In the genomic region with DNA sequence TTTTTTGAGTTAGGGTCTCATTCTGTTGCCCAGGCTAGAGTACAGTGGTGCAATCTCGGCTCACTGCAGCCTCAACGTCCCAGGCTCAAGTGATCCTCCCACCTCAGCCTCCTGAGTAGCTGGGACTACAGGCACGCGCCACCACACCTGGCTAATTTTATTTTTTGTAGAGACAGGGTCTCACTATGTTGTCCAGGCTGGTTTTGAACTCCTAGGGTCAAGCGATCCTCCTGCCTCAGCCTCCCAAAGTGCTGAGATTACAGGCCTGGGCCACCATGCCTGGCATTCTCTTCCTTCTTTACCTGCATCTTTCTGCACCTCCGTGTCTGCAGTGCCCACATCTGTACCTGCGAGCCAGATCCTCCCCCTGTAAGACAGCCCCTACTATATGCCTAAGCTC, we compare ENCODE assay signal across 8 cellular contexts. TPM values are rescaled to one million over a fixed set of nuclear protein-coding genes. Genes with fewer than 3 reads are reported as not detected.
A peak's percentile ranks its signal among the peaks of the same experiment; 100 is the strongest.
DNase-seq lines count a peak whose midpoint lies in the region; ATAC-seq and TF ChIP-seq lines count a peak whose summit lies in the region.
"Not testable (repeated sequence)": the region's sequence is repeated elsewhere in the genome, so short reads cannot be mapped to it uniquely, and the experiment has no call there.

No MANE protein-coding gene starts in this region.

- not testable (repeated sequence) for H3K27ac ChIP-seq in CD4-positive, CD25-positive, alpha-beta regulatory T cell (ENCODE audit: insufficient read depth, low read length, poor library complexity, severe bottlenecking)

- intact Hi-C loops in activated CD4-positive, alpha-beta memory T cell treated with anti-CD3 and anti-CD28 coated beads for 36 hours (cut with micrococcal nuclease): not testable (repeated sequence)

- H3K27me3 ChIP-seq in CD4-positive, CD25-positive, alpha-beta regulatory T cell (ENCODE audit: control insufficient read depth, insufficient read depth, low read length): not testable (repeated sequence)

- ATAC-seq in CD4-positive, CD25-positive, alpha-beta regulatory T cell (ENCODE audit: low read depth in 2 of 2); stimulated activated naive B cell treated with anti-CD40 and anti-IgM and Interleukin-4, amounts not matched to agents 10 μg/mL and 1 μg/mL and 100 μg/mL, for 72 hours (replicated peaks): not testable (repeated sequence)

- peaks cover 59% of the 10 kb centered on the region for H3K27me3 Mint-ChIP-seq in CD4-positive, CD25-positive, alpha-beta regulatory T cell
- not testable (repeated sequence) for H3K27me3 Mint-ChIP-seq in HFFc6 (ENCODE audit: insufficient read depth)
- H3K27me3 Mint-ChIP-seq in activated CD4-positive, alpha-beta memory T cell treated with anti-CD3 and anti-CD28 coated beads for 36 hours: peaks cover 18% of the 10 kb centered on the region
- H3K27me3 Mint-ChIP-seq in activated naive CD4-positive, alpha-beta T cell treated with anti-CD3 and anti-CD28 coated beads, Interleukin-2, amount 10 ng/mL, durations not matched to agents 7 days and 5 days: peaks cover 93% of the 10 kb centered on the region
- peaks cover 16% of the 10 kb centered on the region for H3K27me3 Mint-ChIP-seq in brain
- H3K27me3 Mint-ChIP-seq in immature natural killer cell (ENCODE audit: low read depth in 3 of 3): peaks cover 15 to 25% (median 17%) of the 10 kb centered on the region in 3 donors
- peaks cover 44% of the 10 kb centered on the region for H3K27me3 Mint-ChIP-seq in nephron (ENCODE audit: low read depth)
- peaks cover 31 to 61% of the 10 kb centered on the region in 2 donors for H3K27me3 Mint-ChIP-seq in stimulated activated naive B cell treated with anti-CD40 and anti-IgM and Interleukin-4, amounts not matched to agents 10 μg/mL and 1 μg/mL and 100 μg/mL, for 72 hours

- POLR2A ChIA-PET in activated CD4-positive, alpha-beta memory T cell treated with anti-CD3 and anti-CD28 coated beads for 36 hours (lab: Charles Lee): not testable (repeated sequence)

- H3K27ac Mint-ChIP-seq in CD4-positive, CD25-positive, alpha-beta regulatory T cell: peak overlapping the region in 1 of 3 donors; percentile 81
- H3K27ac Mint-ChIP-seq in HFFc6; activated CD4-positive, alpha-beta memory T cell treated with anti-CD3 and anti-CD28 coated beads for 36 hours; activated naive CD4-positive, alpha-beta T cell treated with anti-CD3 and anti-CD28 coated beads, Interleukin-2, amount 10 ng/mL, durations not matched to agents 7 days and 5 days; immature natural killer cell; nephron: not testable (repeated sequence)
- H3K27ac Mint-ChIP-seq in brain: peak overlapping the region; percentile 32 to 92 (median 83)
- peak overlapping the region; percentile 15 for H3K27ac Mint-ChIP-seq in stimulated activated naive B cell treated with anti-CD40 and anti-IgM and Interleukin-4, amounts not matched to agents 10 μg/mL and 1 μg/mL and 100 μg/mL, for 72 hours

- H3K4me3 Mint-ChIP-seq in CD4-positive, CD25-positive, alpha-beta regulatory T cell: peak overlapping the region in 3 of 4 donors; percentile 9 to 76 (median 55)
- peak overlapping the region; percentile 81 for H3K4me3 Mint-ChIP-seq in HFFc6
- H3K4me3 Mint-ChIP-seq in activated CD4-positive, alpha-beta memory T cell treated with anti-CD3 and anti-CD28 coated beads for 36 hours: peak overlapping the region; percentile 59
- peak overlapping the region; percentile 7 for H3K4me3 Mint-ChIP-seq in activated naive CD4-positive, alpha-beta T cell treated with anti-CD3 and anti-CD28 coated beads, Interleukin-2, amount 10 ng/mL, durations not matched to agents 7 days and 5 days
- H3K4me3 Mint-ChIP-seq in brain: peak overlapping the region; percentile 83 to 96 (median 88)
- H3K4me3 Mint-ChIP-seq in immature natural killer cell: peak overlapping the region in 3 of 5 donors; percentile 1 to 27 (median 21)
- peak overlapping the region; percentile 76 to 88 (median 87) for H3K4me3 Mint-ChIP-seq in nephron
- H3K4me3 Mint-ChIP-seq in stimulated activated naive B cell treated with anti-CD40 and anti-IgM and Interleukin-4, amounts not matched to agents 10 μg/mL and 1 μg/mL and 100 μg/mL, for 72 hours: peak overlapping the region in 1 of 2 donors; percentile 29

- not testable (repeated sequence) for DNase-seq in CD4-positive, CD25-positive, alpha-beta regulatory T cell; HFFc6; activated CD4-positive, alpha-beta memory T cell treated with anti-CD3 and anti-CD28 coated beads for 36 hours; activated naive CD4-positive, alpha-beta T cell treated with anti-CD3 and anti-CD28 coated beads, Interleukin-2, amount 10 ng/mL, durations not matched to agents 7 days and 5 days; immature natural killer cell; stimulated activated naive B cell treated with anti-CD40 and anti-IgM and Interleukin-4, amounts not matched to agents 10 μg/mL and 1 μg/mL and 100 μg/mL, for 72 hours

- peaks cover 0 to 18% (median 4%) of the 10 kb centered on the region in 4 donors for H3K4me1 Mint-ChIP-seq in CD4-positive, CD25-positive, alpha-beta regulatory T cell
- peaks cover 31% of the 10 kb centered on the region for H3K4me1 Mint-ChIP-seq in HFFc6 (ENCODE audit: low read depth)
- H3K4me1 Mint-ChIP-seq in activated CD4-positive, alpha-beta memory T cell treated with anti-CD3 and anti-CD28 coated beads for 36 hours (ENCODE audit: low read depth): peaks cover 14% of the 10 kb centered on the region
- H3K4me1 Mint-ChIP-seq in activated naive CD4-positive, alpha-beta T cell treated with anti-CD3 and anti-CD28 coated beads, Interleukin-2, amount 10 ng/mL, durations not matched to agents 7 days and 5 days: peaks cover 12% of the 10 kb centered on the region
- peaks cover 37% of the 10 kb centered on the region for H3K4me1 Mint-ChIP-seq in brain
- not testable (repeated sequence) for H3K4me1 Mint-ChIP-seq in immature natural killer cell, nephron
- peaks cover 11 to 19% of the 10 kb centered on the region in 2 donors for H3K4me1 Mint-ChIP-seq in stimulated activated naive B cell treated with anti-CD40 and anti-IgM and Interleukin-4, amounts not matched to agents 10 μg/mL and 1 μg/mL and 100 μg/mL, for 72 hours

- H3K36me3 Mint-ChIP-seq in CD4-positive, CD25-positive, alpha-beta regulatory T cell; HFFc6 (ENCODE audit: low read depth); activated CD4-positive, alpha-beta memory T cell treated with anti-CD3 and anti-CD28 coated beads for 36 hours; activated naive CD4-positive, alpha-beta T cell treated with anti-CD3 and anti-CD28 coated beads, Interleukin-2, amount 10 ng/mL, durations not matched to agents 7 days and 5 days; brain; immature natural killer cell; nephron (ENCODE audit: low read depth); stimulated activated naive B cell treated with anti-CD40 and anti-IgM and Interleukin-4, amounts not matched to agents 10 μg/mL and 1 μg/mL and 100 μg/mL, for 72 hours: not testable (repeated sequence)

- not testable (repeated sequence) for H3K9me3 Mint-ChIP-seq in CD4-positive, CD25-positive, alpha-beta regulatory T cell; HFFc6; activated CD4-positive, alpha-beta memory T cell treated with anti-CD3 and anti-CD28 coated beads for 36 hours; activated naive CD4-positive, alpha-beta T cell treated with anti-CD3 and anti-CD28 coated beads, Interleukin-2, amount 10 ng/mL, durations not matched to agents 7 days and 5 days; brain; immature natural killer cell; nephron; stimulated activated naive B cell treated with anti-CD40 and anti-IgM and Interleukin-4, amounts not matched to agents 10 μg/mL and 1 μg/mL and 100 μg/mL, for 72 hours

- H3K4me1 ChIP-seq in CD4-positive, CD25-positive, alpha-beta regulatory T cell (ENCODE audit: control insufficient read depth, insufficient read depth, low read length, poor library complexity, severe bottlenecking): not testable (repeated sequence)

- H3K9me3 ChIP-seq in CD4-positive, CD25-positive, alpha-beta regulatory T cell (ENCODE audit: control insufficient read depth in 2 of 2, low read length in 2 of 2): not testable (repeated sequence)

- H3K36me3 ChIP-seq in CD4-positive, CD25-positive, alpha-beta regulatory T cell (ENCODE audit: control insufficient read depth, insufficient read depth, low read length): not testable (repeated sequence)

- not testable (repeated sequence) for TF ChIP-seq CTCF in HFFc6 (IDR thresholded peaks at IDR 0.05); brain (conservative IDR thresholded peaks at IDR 0.05); nephron (IDR thresholded peaks at IDR 0.05; ENCODE audit: unreplicated experiment in 3 of 3)

- H3K4me3 ChIP-seq in CD4-positive, CD25-positive, alpha-beta regulatory T cell (ENCODE audit: low read depth, low read length): not testable (repeated sequence)

- CTCF ChIA-PET in activated CD4-positive, alpha-beta memory T cell treated with anti-CD3 and anti-CD28 coated beads for 36 hours (lab: Charles Lee): interaction anchor here (1.1 kb wide), 1 partner anchor 70 kb away, joined by 3 read pairs; no protein-coding TSS in a partner anchor
- CTCF ChIA-PET in activated naive CD4-positive, alpha-beta T cell treated with anti-CD3 and anti-CD28 coated beads, Interleukin-2, amount 10 ng/mL, durations not matched to agents 7 days and 5 days (lab: Charles Lee): interaction anchor here (0.8 kb wide), 1 partner anchor 26 kb away, joined by 3 read pairs; the partner anchor contains the start of gene HSD3B7

RNA-seq across cellular contexts. Expression of gene STX1B, which starts 1.4 kb away (rescaled TPM):
- total RNA-seq in CD4-positive, CD25-positive, alpha-beta regulatory T cell: 0.74 TPM
- not detected for polyA plus RNA-seq in CD4-positive, CD25-positive, alpha-beta regulatory T cell
- total RNA-seq in HFFc6 (2021; fragmentation: NEBNext Ultra II Directional; extraction: Animal tissue kit (Norgen Biotek cat#: 25700)): 1 to 10 TPM; 6.7 to 9.9 (median 7.1) TPM
- total RNA-seq in activated CD4-positive, alpha-beta memory T cell treated with anti-CD3 and anti-CD28 coated beads for 36 hours: 1 to 10 TPM in 1 of 2 experiments, under 1 TPM in 1; 0.92 to 1.0 TPM
- polyA plus RNA-seq in brain (ENCODE audit: insufficient read depth, low read depth, low replicate concordance) (38.2 TPM), immature natural killer cell (not detected)

RNA-seq across cellular contexts. Expression of gene STX4, which starts 21.5 kb away (rescaled TPM):
- total RNA-seq in CD4-positive, CD25-positive, alpha-beta regulatory T cell: 80.7 TPM
- 10 to 100 TPM; 19.1 to 28.0 (median 25.0) TPM for polyA plus RNA-seq in CD4-positive, CD25-positive, alpha-beta regulatory T cell
- 10 to 100 TPM; 56.3 to 71.2 (median 64.2) TPM for total RNA-seq in HFFc6 (2021; fragmentation: NEBNext Ultra II Directional; extraction: Animal tissue kit (Norgen Biotek cat#: 25700))
- total RNA-seq in activated CD4-positive, alpha-beta memory T cell treated with anti-CD3 and anti-CD28 coated beads for 36 hours: 10 to 100 TPM; 46.7 to 46.8 TPM
- polyA plus RNA-seq in brain (ENCODE audit: insufficient read depth, low read depth, low replicate concordance): 58.3 TPM
- polyA plus RNA-seq in immature natural killer cell: 10 to 100 TPM; 31.3 to 46.4 (median 33.3) TPM

RNA-seq across cellular contexts. Expression of gene HSD3B7, which starts 26.8 kb away (rescaled TPM):
- not detected for total RNA-seq in CD4-positive, CD25-positive, alpha-beta regulatory T cell
- under 1 TPM in 2 of 4 donors, not detected in 2; 0.07 to 0.31 TPM for polyA plus RNA-seq in CD4-positive, CD25-positive, alpha-beta regulatory T cell
- 10 to 100 TPM; 15.1 to 24.6 (median 18.6) TPM for total RNA-seq in HFFc6 (2021; fragmentation: NEBNext Ultra II Directional; extraction: Animal tissue kit (Norgen Biotek cat#: 25700))
- total RNA-seq in activated CD4-positive, alpha-beta memory T cell treated with anti-CD3 and anti-CD28 coated beads for 36 hours: 1 to 10 TPM; 2.2 TPM
- 7.4 TPM for polyA plus RNA-seq in brain (ENCODE audit: insufficient read depth, low read depth, low replicate concordance)
- not detected for polyA plus RNA-seq in immature natural killer cell

RNA-seq across cellular contexts. Expression of gene SETD1A, which starts 54.3 kb away (rescaled TPM):
- total RNA-seq in CD4-positive, CD25-positive, alpha-beta regulatory T cell: 35.2 TPM
- 1 to 10 TPM in 1 of 4 donors, under 1 TPM in 3; 0.33 to 1.4 (median 0.63) TPM for polyA plus RNA-seq in CD4-positive, CD25-positive, alpha-beta regulatory T cell
- total RNA-seq in HFFc6 (2021; fragmentation: NEBNext Ultra II Directional; extraction: Animal tissue kit (Norgen Biotek cat#: 25700)): 10 to 100 TPM; 13.4 to 15.8 (median 14.4) TPM
- 10 to 100 TPM; 16.4 to 17.4 TPM for total RNA-seq in activated CD4-positive, alpha-beta memory T cell treated with anti-CD3 and anti-CD28 coated beads for 36 hours
- polyA plus RNA-seq in brain (ENCODE audit: insufficient read depth, low read depth, low replicate concordance) (23.0 TPM), immature natural killer cell (1 to 10 TPM in 2 of 3 donors, not detected in 1; 1.8 to 2.4 TPM)

Comparison
In these comparisons a context has a peak if more than half of its experiments do, and no peak if none do; other contexts are left out.
1. RNA of gene HSD3B7, which starts 26.8 kb away (total RNA-seq): 15.1 to 24.6 TPM in HFFc6; 2.2 TPM in activated CD4-positive, alpha-beta memory T cell treated with anti-CD3 and anti-CD28 coated beads for 36 hours and not detected in CD4-positive, CD25-positive, alpha-beta regulatory T cell (single experiment); every median in the first group is over 4 times any median in the second.